14 cellular contexts compared by ENCODE assay signal in the genomic region with DNA sequence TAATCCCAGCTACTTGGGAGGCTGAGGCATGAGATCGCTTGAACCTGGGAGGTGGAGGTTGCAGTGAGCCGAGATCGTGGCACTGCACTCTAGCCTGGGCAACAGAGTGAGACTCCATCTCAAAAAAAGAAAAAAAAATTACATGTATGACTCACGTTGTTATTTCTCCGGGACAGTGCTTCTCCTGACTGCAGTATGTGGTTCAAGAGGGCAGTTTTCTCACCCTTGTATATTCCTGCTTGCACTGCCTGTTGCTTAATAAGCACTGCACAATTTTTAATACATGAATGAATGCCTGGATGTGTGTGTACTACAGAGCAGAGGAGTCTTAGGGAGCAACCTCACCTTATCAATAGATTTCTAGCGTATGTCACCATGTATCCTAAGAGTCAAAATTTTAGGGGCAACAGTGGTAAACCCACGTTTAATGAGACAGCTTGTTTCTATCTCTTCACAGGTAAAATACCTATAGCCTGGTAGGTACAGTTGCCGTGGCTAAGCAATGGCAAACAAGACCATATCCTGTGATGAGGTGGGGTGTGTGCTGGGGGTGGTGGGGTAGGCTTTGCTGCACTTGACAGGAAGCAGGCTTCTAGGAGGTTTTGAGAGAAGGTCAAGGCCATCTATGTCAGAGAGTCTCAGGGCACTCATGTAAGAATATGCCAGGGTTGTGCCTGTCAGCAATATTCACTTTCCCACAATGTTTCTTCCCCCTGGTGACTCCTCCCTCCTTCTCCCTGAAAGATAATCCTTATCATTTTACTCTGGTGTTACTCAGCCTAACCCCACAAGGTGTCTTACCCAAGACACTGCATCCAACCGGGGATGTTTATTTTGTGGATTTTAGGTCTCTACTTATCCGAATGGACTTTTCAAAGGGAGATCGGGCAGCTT. TPM values are rescaled to one million over a fixed set of nuclear protein-coding genes. Genes with fewer than 3 reads are reported as not detected.
DNase-seq lines count a peak whose midpoint lies in the region; ATAC-seq and TF ChIP-seq lines count a peak whose summit lies in the region.
"Had no signal": no experiment of that assay in that cellular context is flagged by ENCODE, and none has a peak within 500 bp of the region (broad histone marks: within the 10 kb centered on the region; RNA-seq: fewer than 3 reads in every experiment).

No MANE protein-coding gene starts in this region.

- no peak overlapping the region for H3K4ac ChIP-seq in mesenchymal stem cell (ENCODE audit: low read depth in 1 of 2, low read length in 2 of 2)

- H3K18ac ChIP-seq in mesenchymal stem cell (ENCODE audit: low read depth in 1 of 2, low read length in 2 of 2), result no peak overlapping the region

- no peak overlapping the region for H4K91ac ChIP-seq in mesenchymal stem cell (ENCODE audit: low read length)

- H3K4me1 ChIP-seq in mesenchymal stem cell (ENCODE audit: control insufficient read depth, insufficient read depth, low read depth, low read length), result peaks cover 2% of the 10 kb centered on the region
- H3K4me1 ChIP-seq in ovary (ENCODE audit: insufficient read depth), result no peaks in the 10 kb centered on the region
- H3K4me1 ChIP-seq: left lung, right lobe of liver had no signal

- H3K4me2 ChIP-seq in mesenchymal stem cell (ENCODE audit: low read length, poor library complexity, severe bottlenecking), result no peak overlapping the region

- H2BK12ac ChIP-seq in mesenchymal stem cell (ENCODE audit: low read length in 2 of 2), result no peak overlapping the region

- peak; percentile 17 for ATAC-seq in HG03432 (IDR thresholded peaks at IDR 0.05; ENCODE audit: unreplicated experiment)
- ATAC-seq: left lung; naive thymus-derived CD8-positive, alpha-beta T cell; right lobe of liver had no signal

- H3K79me1 ChIP-seq in mesenchymal stem cell (replicated peaks; ENCODE audit: low read length, poor library complexity, severe bottlenecking), result no peaks in the 10 kb centered on the region

- no peak overlapping the region for H2AK5ac ChIP-seq in mesenchymal stem cell (ENCODE audit: low read length, severe bottlenecking)

- no peak overlapping the region for H2BK120ac ChIP-seq in mesenchymal stem cell (ENCODE audit: low read depth, low read length)

- H2BK5ac ChIP-seq in mesenchymal stem cell (ENCODE audit: low read depth, low read length, poor library complexity, severe bottlenecking), result no peak overlapping the region

- H3K27ac Mint-ChIP-seq in activated naive CD8-positive, alpha-beta T cell treated with anti-CD3 and anti-CD28 coated beads for 36 hours, result peak overlapping the region; percentile 49
- H3K27ac Mint-ChIP-seq: CD4-positive, CD25-positive, alpha-beta regulatory T cell; naive thymus-derived CD8-positive, alpha-beta T cell had no signal

- no peak overlapping the region for H3K23ac ChIP-seq in mesenchymal stem cell (ENCODE audit: low read length in 2 of 2)

- WGBS in mesenchymal stem cell, result 76% methylated on average over 7 of the region's 11 CpGs
- WGBS in ovary, 3 donors, result 69 to 80% (median 74%) methylated on average over 11 of the region's 11 CpGs

- no peaks in the 10 kb centered on the region for H3K9me3 Mint-ChIP-seq in activated naive CD8-positive, alpha-beta T cell treated with anti-CD3 and anti-CD28 coated beads for 36 hours
- H3K9me3 Mint-ChIP-seq: naive thymus-derived CD8-positive, alpha-beta T cell had no signal

- H3K27me3 Mint-ChIP-seq in activated naive CD8-positive, alpha-beta T cell treated with anti-CD3 and anti-CD28 coated beads for 36 hours, result peaks cover 4% of the 10 kb centered on the region
- H3K27me3 Mint-ChIP-seq: CD4-positive, CD25-positive, alpha-beta regulatory T cell had no signal

- H3K27ac ChIP-seq in mesenchymal stem cell (ENCODE audit: low read length, poor library complexity, severe bottlenecking), result no peak overlapping the region
- H3K27ac ChIP-seq in ovary, result no peak overlapping the region
- H3K27ac ChIP-seq: HL-60, left lung, right lobe of liver had no signal

- H4K8ac ChIP-seq in mesenchymal stem cell (ENCODE audit: low read length), result no peak overlapping the region

- intact Hi-C loops in ovary (cut with DNase I), result no loop called here

- no peak overlapping the region for H3K4me3 ChIP-seq in mesenchymal stem cell (ENCODE audit: insufficient read depth in 1 of 2, low read depth in 1 of 2, low read length in 2 of 2)
- H3K4me3 ChIP-seq in ovary, result no peak overlapping the region
- H3K4me3 ChIP-seq: left lung, right lobe of liver had no signal

- TF ChIP-seq EP300 in ovary (IDR thresholded peaks at IDR 0.05), result no peak

- no peaks in the 10 kb centered on the region for H3K9me3 ChIP-seq in mesenchymal stem cell (ENCODE audit: control insufficient read depth, low read length)
- H3K9me3 ChIP-seq in ovary, result no peaks in the 10 kb centered on the region
- H3K9me3 ChIP-seq: left lung, right lobe of liver had no signal

- H3K9ac ChIP-seq in mesenchymal stem cell (ENCODE audit: low read length), result no peak overlapping the region

- no peaks in the 10 kb centered on the region for H3K27me3 ChIP-seq in mesenchymal stem cell (ENCODE audit: control insufficient read depth in 1 of 2, insufficient read depth in 1 of 2, low read length in 2 of 2)
- H3K27me3 ChIP-seq in ovary, result no peaks in the 10 kb centered on the region
- H3K27me3 ChIP-seq: right lobe of liver had no signal

- no peak overlapping the region for H3K14ac ChIP-seq in mesenchymal stem cell (ENCODE audit: low read length in 2 of 2)

- peaks cover 23% of the 10 kb centered on the region for H3K4me1 Mint-ChIP-seq in activated naive CD8-positive, alpha-beta T cell treated with anti-CD3 and anti-CD28 coated beads for 36 hours

- DNase-seq in Caki2 (ENCODE audit: low read depth) (peak; percentile 28), mesenchymal stem cell (peak; percentile 6), DMS153 treated with DMSO at 0.1 percent for 48 hours (lab: John Stamatoyannopoulos, UW; ENCODE audit: unreplicated experiment) (no peak), NCI-H1436 treated with DMSO at 0.1 percent for 48 hours (lab: John Stamatoyannopoulos, UW) (no peak), ovary (no peak), NCI-H187 (lab: John Stamatoyannopoulos, UW) (no peak)
- no peak for DNase-seq in activated naive CD8-positive, alpha-beta T cell treated with anti-CD3 and anti-CD28 coated beads for 36 hours
- DNase-seq: left lung; naive thymus-derived CD8-positive, alpha-beta T cell; NCI-H2171; right lobe of liver had no signal

- no peak overlapping the region for H2AFZ ChIP-seq in mesenchymal stem cell (ENCODE audit: low read depth, low read length)

- H2BK15ac ChIP-seq in mesenchymal stem cell (ENCODE audit: low read depth, poor library complexity, severe bottlenecking), result no peak overlapping the region

- TF ChIP-seq POLR2A in ovary (IDR thresholded peaks at IDR 0.05), result no peak

- H3K4me3 Mint-ChIP-seq in activated naive CD8-positive, alpha-beta T cell treated with anti-CD3 and anti-CD28 coated beads for 36 hours, result peak overlapping the region; percentile 35
- H3K4me3 Mint-ChIP-seq: CD4-positive, CD25-positive, alpha-beta regulatory T cell; naive thymus-derived CD8-positive, alpha-beta T cell had no signal

- TF ChIP-seq CTCF in ovary (IDR thresholded peaks at IDR 0.05), result no peak

- in situ Hi-C loops in Caki2 (cut with HindIII; ENCODE audit: low pct_unique_long_range_greater_than_20kb, low sequenced_read_pairs), result no loop called here

- H3K36me3 ChIP-seq in mesenchymal stem cell (ENCODE audit: control insufficient read depth in 1 of 2, insufficient read depth in 2 of 2, low read depth in 1 of 2, low read length in 2 of 2) (no peaks in the 10 kb centered on the region), ovary (no peaks in the 10 kb centered on the region)
- H3K36me3 ChIP-seq: left lung, right lobe of liver had no signal

- H3K36me3 Mint-ChIP-seq in activated naive CD8-positive, alpha-beta T cell treated with anti-CD3 and anti-CD28 coated beads for 36 hours, result no peaks in the 10 kb centered on the region
- H3K36me3 Mint-ChIP-seq: CD4-positive, CD25-positive, alpha-beta regulatory T cell; naive thymus-derived CD8-positive, alpha-beta T cell had no signal

RNA-seq across cellular contexts. Expression of a gene that starts 36.9 kb away (rescaled TPM):
- total RNA-seq in Caki2 (2014; rRNA removed; shearing (Covaris generic); ENCODE audit: low replicate concordance), result 21.6 and 30.8 TPM in 2 replicates
- 10 to 100 TPM; 66.9 to 68.5 TPM for total RNA-seq in activated naive CD8-positive, alpha-beta T cell treated with anti-CD3 and anti-CD28 coated beads for 36 hours
- 55.3 TPM for polyA plus RNA-seq in mesenchymal stem cell (2013, experiment 1 of 2)
- 57.2 TPM for polyA plus RNA-seq in mesenchymal stem cell (2013, experiment 2 of 2)
- 10 to 100 TPM; 21.6 to 47.4 (median 33.0) TPM for total RNA-seq in ovary
- 10 to 100 TPM; 18.1 to 40.5 TPM for polyA plus RNA-seq in ovary

Comparison
In these comparisons a context has a peak if more than half of its experiments do, and no peak if none do; other contexts are left out.
1. DNase-seq: peak in Caki2 (single experiment) and mesenchymal stem cell (single experiment); none in activated naive CD8-positive, alpha-beta T cell treated with anti-CD3 and anti-CD28 coated beads for 36 hours (single experiment), DMS153 treated with DMSO at 0.1 percent for 48 hours (single experiment), NCI-H1436 treated with DMSO at 0.1 percent for 48 hours (single experiment), ovary (0 of 5) and NCI-H187 (0 of 2).